Comparison of ENCODE assay signal across 32 cellular contexts in genomic region chr3:171465768-171466167, GRCh38.
"Had no signal": no experiment of that assay in that cellular context is flagged by ENCODE, and none has a peak within 500 bp of the region (broad histone marks: within the 10 kb centered on the region; RNA-seq: fewer than 3 reads in every experiment).

No MANE protein-coding gene starts in this region.

- H3K4me1 ChIP-seq: neural progenitor cell, right atrium auricular region, thyroid gland had no signal

- H3K27me3 ChIP-seq: dorsolateral prefrontal cortex, foreskin keratinocyte, right atrium auricular region, stomach, thyroid gland, upper lobe of left lung, vagina had no signal

- H3K27me3 Mint-ChIP-seq: activated CD4-positive, alpha-beta memory T cell treated with anti-CD3 and anti-CD28 coated beads for 36 hours; activated naive CD8-positive, alpha-beta T cell treated with anti-CD3 and anti-CD28 coated beads, Interleukin-2, amount 50 U/mL, for 24 hours had no signal

- H3K36me3 Mint-ChIP-seq: activated CD4-positive, alpha-beta memory T cell treated with anti-CD3 and anti-CD28 coated beads for 36 hours; activated naive CD4-positive, alpha-beta T cell treated with anti-CD3 and anti-CD28 coated beads, Interleukin-2, amount 50 U/mL, for 24 hours; neural progenitor cell; stimulated activated naive B cell treated with anti-CD40 and anti-IgM and Interleukin-4, amounts not matched to agents 10 μg/mL and 1 μg/mL and 100 μg/mL, for 72 hours had no signal

- H3K27ac Mint-ChIP-seq: activated CD4-positive, alpha-beta memory T cell treated with anti-CD3 and anti-CD28 coated beads for 36 hours; activated naive CD4-positive, alpha-beta T cell treated with anti-CD3 and anti-CD28 coated beads, Interleukin-2, amount 50 U/mL, for 24 hours; activated naive CD8-positive, alpha-beta T cell treated with anti-CD3 and anti-CD28 coated beads, Interleukin-2, amount 50 U/mL, for 24 hours; activated T-helper 1 cell treated with anti-CD3 and anti-CD28 coated beads, Interleukin-12 subunit alpha, Interleukin-12 subunit beta, Interleukin-2, Interleukin-4 antibody, amounts not matched to agents 30 ng/mL and 10 ng/mL and 1 ng/mL, durations not matched to agents 14 hours and 24 hours and 36 hours; stimulated activated naive B cell treated with anti-CD40 and anti-IgM and Interleukin-4, amounts not matched to agents 10 μg/mL and 1 μg/mL and 100 μg/mL, for 72 hours; T-helper 1 cell treated with Interleukin-12 subunit alpha and Interleukin-12 subunit beta and Interleukin-4 antibody, amounts not matched to agents 30 μg/mL and 1 μg/mL, for 36 hours had no signal

- H3K4me3 Mint-ChIP-seq: activated CD4-positive, alpha-beta memory T cell treated with anti-CD3 and anti-CD28 coated beads for 36 hours; activated naive CD4-positive, alpha-beta T cell treated with anti-CD3 and anti-CD28 coated beads, Interleukin-2, amount 50 U/mL, for 24 hours; activated naive CD8-positive, alpha-beta T cell treated with anti-CD3 and anti-CD28 coated beads, Interleukin-2, amount 50 U/mL, for 24 hours; activated T-helper 1 cell treated with anti-CD3 and anti-CD28 coated beads, Interleukin-12 subunit alpha, Interleukin-12 subunit beta, Interleukin-2, Interleukin-4 antibody, amounts not matched to agents 30 ng/mL and 10 ng/mL and 1 ng/mL, durations not matched to agents 14 hours and 24 hours and 36 hours; neural progenitor cell; stimulated activated naive B cell treated with anti-CD40 and anti-IgM and Interleukin-4, amounts not matched to agents 10 μg/mL and 1 μg/mL and 100 μg/mL, for 72 hours; T-helper 1 cell treated with Interleukin-12 subunit alpha and Interleukin-12 subunit beta and Interleukin-4 antibody, amounts not matched to agents 30 μg/mL and 1 μg/mL, for 36 hours had no signal

- DNase-seq: activated CD4-positive, alpha-beta memory T cell treated with anti-CD3 and anti-CD28 coated beads for 36 hours; activated CD4-positive, alpha-beta T cell treated with anti-CD3 and anti-CD28 coated beads for 48 hours; activated CD8-positive, alpha-beta memory T cell treated with anti-CD3 and anti-CD28 coated beads, Interleukin-2, amount 50 U/mL, for 4 hours; activated gamma-delta T cell; activated naive CD8-positive, alpha-beta T cell treated with anti-CD3 and anti-CD28 coated beads, Interleukin-2, amount 50 U/mL, for 24 hours; activated T-cell treated with anti-CD3 and anti-CD28 coated beads, Interleukin-2, amount 50 U/mL, for 1 hour; dorsolateral prefrontal cortex; effector memory CD4-positive, alpha-beta T cell; foreskin keratinocyte; heart right ventricle; midbrain; naive thymus-derived CD4-positive, alpha-beta T cell; occipital lobe; stimulated activated CD4-positive, alpha-beta T cell treated with anti-CD3 and anti-CD28 coated beads, Interleukin-1b, Interleukin-23, amount 100 ng/mL, for 48 hours; stimulated activated CD4-positive, alpha-beta T cell treated with anti-CD3 and anti-CD28 coated beads, Interleukin-4, amount 100 ng/mL, for 4 hours; stimulated activated CD8-positive, alpha-beta memory T cell treated with anti-CD3 and anti-CD28 coated beads, Interleukin-4, amount 100 ng/mL, for 48 hours; stimulated activated naive B cell treated with anti-CD40 and anti-IgM and Interleukin-4, amounts not matched to agents 10 μg/mL and 1 μg/mL and 100 μg/mL, for 72 hours; stomach; T-helper 9 cell; thyroid gland; upper lobe of left lung; WERI-Rb-1 had no signal

- H3K36me3 ChIP-seq: heart right ventricle, neural progenitor cell, right atrium auricular region, stomach, thyroid gland, upper lobe of left lung, vagina, WERI-Rb-1 had no signal

- ATAC-seq: activated CD4-positive, CD25-positive, alpha-beta regulatory T cell treated with anti-CD3 and anti-CD28 coated beads, Interleukin-2, amount 50 U/mL, for 24 hours; activated naive CD8-positive, alpha-beta T cell treated with anti-CD3 and anti-CD28 coated beads, Interleukin-2, amount 50 U/mL, for 24 hours; foreskin keratinocyte; heart right ventricle; naive thymus-derived CD4-positive, alpha-beta T cell; stimulated activated naive B cell treated with anti-CD40 and anti-IgM and Interleukin-4, amounts not matched to agents 10 μg/mL and 1 μg/mL and 100 μg/mL, for 72 hours had no signal

- H3K27ac ChIP-seq: coronary artery, dorsolateral prefrontal cortex, foreskin keratinocyte, heart right ventricle, neural progenitor cell, right atrium auricular region, stomach, thyroid gland, upper lobe of left lung, vagina, WERI-Rb-1 had no signal

- H3K9me3 ChIP-seq: heart right ventricle, right atrium auricular region, stomach, thyroid gland, upper lobe of left lung, vagina had no signal

- H3K4me3 ChIP-seq: coronary artery, dorsolateral prefrontal cortex, heart right ventricle, neural progenitor cell, right atrium auricular region, smooth muscle cell, stomach, thyroid gland, upper lobe of left lung, vagina had no signal

- FAIRE-seq: bronchial epithelial cell had no signal

- H3K9me3 Mint-ChIP-seq: activated naive CD4-positive, alpha-beta T cell treated with anti-CD3 and anti-CD28 coated beads, Interleukin-2, amount 50 U/mL, for 24 hours; activated naive CD8-positive, alpha-beta T cell treated with anti-CD3 and anti-CD28 coated beads, Interleukin-2, amount 50 U/mL, for 24 hours; naive thymus-derived CD4-positive, alpha-beta T cell; stimulated activated naive B cell treated with anti-CD40 and anti-IgM and Interleukin-4, amounts not matched to agents 10 μg/mL and 1 μg/mL and 100 μg/mL, for 72 hours had no signal
